In the genomic region with DNA sequence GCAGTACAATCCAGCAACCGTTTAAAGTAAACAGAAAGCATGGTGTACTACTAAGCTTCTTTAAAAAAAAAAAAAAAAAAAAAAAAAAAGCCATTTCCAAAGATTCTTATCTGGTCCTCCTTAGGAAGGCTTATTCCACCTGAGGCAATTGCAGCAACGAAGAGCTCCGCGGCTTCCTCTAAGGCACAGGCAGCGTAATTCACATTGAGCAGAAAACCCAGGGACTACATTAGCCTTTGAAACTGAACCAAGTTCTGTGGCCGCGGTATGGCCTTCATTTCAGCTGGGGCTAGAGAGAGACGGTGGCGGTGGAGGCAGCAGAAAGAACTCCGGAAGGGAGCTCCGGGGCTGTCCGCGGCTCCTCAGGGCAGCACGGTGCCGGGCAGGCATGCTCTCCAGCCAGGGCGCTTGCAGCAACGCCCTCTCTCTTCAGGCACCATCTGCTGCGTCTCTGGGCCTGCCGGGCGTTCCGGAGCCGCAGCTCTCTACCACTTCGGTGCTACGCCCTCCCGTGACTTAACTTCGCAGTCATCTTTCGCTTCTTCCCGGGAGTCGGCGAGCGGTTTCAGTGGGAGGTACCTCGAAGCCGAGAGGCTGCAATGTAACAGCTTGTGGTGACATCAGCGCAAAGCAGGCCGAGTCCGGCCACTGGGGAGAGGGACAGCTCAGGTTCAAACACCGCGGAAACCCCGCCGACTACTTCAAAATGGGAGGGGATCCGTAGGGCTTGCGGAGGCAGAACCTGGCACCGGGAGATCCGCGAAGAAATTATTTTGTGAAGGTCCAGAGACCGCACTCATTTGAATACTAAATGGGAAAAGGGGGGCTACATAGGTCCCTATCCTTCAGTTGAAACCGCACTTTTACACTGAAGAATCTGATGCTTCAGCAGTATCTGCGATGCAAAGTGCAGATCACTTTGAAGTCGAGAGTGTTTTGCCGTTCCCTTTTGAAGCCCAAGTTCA, we compare ENCODE assay signal across 1 cellular context.
TF ChIP-seq lines count a peak whose summit lies in the region.

No MANE protein-coding gene starts in this region.

TF ChIP-seq in HepG2, 621 proteins besides CTCF, POLR2A, EP300 and RAD21 (continued from another document and continues in another):
- peak; percentile 86; the same call in 1 of the 2 replicates for TF ChIP-seq ZBED4 (CRISPR knock-in tag; IDR thresholded peaks at IDR 0.05; ENCODE audit: borderline replicate concordance)
- TF ChIP-seq, protein P1, sequence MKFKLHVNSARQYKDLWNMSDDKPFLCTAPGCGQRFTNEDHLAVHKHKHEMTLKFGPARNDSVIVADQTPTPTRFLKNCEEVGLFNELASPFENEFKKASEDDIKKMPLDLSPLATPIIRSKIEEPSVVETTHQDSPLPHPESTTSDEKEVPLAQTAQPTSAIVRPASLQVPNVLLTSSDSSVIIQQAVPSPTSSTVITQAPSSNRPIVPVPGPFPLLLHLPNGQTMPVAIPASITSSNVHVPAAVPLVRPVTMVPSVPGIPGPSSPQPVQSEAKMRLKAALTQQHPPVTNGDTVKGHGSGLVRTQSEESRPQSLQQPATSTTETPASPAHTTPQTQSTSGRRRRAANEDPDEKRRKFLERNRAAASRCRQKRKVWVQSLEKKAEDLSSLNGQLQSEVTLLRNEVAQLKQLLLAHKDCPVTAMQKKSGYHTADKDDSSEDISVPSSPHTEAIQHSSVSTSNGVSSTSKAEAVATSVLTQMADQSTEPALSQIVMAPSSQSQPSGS (CRISPR knock-in tag; IDR thresholded peaks at IDR 0.05): peak; percentile 95
- TF ChIP-seq ELF3 (CRISPR knock-in tag; IDR thresholded peaks at IDR 0.05): peak; percentile 86; the same call in 1 of the 2 replicates
- TF ChIP-seq SIX1 (CRISPR knock-in tag; IDR thresholded peaks at IDR 0.05; ENCODE audit: borderline replicate concordance): peak; percentile 67; the same call in 1 of the 2 replicates
- TF ChIP-seq, protein P2, sequence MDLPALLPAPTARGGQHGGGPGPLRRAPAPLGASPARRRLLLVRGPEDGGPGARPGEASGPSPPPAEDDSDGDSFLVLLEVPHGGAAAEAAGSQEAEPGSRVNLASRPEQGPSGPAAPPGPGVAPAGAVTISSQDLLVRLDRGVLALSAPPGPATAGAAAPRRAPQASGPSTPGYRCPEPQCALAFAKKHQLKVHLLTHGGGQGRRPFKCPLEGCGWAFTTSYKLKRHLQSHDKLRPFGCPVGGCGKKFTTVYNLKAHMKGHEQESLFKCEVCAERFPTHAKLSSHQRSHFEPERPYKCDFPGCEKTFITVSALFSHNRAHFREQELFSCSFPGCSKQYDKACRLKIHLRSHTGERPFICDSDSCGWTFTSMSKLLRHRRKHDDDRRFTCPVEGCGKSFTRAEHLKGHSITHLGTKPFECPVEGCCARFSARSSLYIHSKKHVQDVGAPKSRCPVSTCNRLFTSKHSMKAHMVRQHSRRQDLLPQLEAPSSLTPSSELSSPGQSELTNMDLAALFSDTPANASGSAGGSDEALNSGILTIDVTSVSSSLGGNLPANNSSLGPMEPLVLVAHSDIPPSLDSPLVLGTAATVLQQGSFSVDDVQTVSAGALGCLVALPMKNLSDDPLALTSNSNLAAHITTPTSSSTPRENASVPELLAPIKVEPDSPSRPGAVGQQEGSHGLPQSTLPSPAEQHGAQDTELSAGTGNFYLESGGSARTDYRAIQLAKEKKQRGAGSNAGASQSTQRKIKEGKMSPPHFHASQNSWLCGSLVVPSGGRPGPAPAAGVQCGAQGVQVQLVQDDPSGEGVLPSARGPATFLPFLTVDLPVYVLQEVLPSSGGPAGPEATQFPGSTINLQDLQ (CRISPR knock-in tag; IDR thresholded peaks at IDR 0.05): peak; percentile 93; the same call in 1 of the 2 replicates
- peak; percentile 87 for TF ChIP-seq ZNF749 (CRISPR knock-in tag; IDR thresholded peaks at IDR 0.05; ENCODE audit: borderline replicate concordance)
- TF ChIP-seq FOXP4 (CRISPR knock-in tag; IDR thresholded peaks at IDR 0.05): peak; percentile 81
- no peak for TF ChIP-seq SYNCRIP (IDR thresholded peaks at IDR 0.05; ENCODE audit: insufficient read depth, low read depth, low read length)
- TF ChIP-seq ZNF891 (CRISPR knock-in tag; IDR thresholded peaks at IDR 0.05): no peak
- no peak for TF ChIP-seq ZC3H4 (CRISPR knock-in tag; IDR thresholded peaks at IDR 0.05; ENCODE audit: borderline replicate concordance)
- TF ChIP-seq SMYD3 (CRISPR knock-in tag; IDR thresholded peaks at IDR 0.05): peak; percentile 86; the same call in 1 of the 2 replicates
- peak; percentile 93 for TF ChIP-seq ZNF614 (CRISPR knock-in tag; IDR thresholded peaks at IDR 0.05; ENCODE audit: borderline replicate concordance)
- TF ChIP-seq, protein P3, sequence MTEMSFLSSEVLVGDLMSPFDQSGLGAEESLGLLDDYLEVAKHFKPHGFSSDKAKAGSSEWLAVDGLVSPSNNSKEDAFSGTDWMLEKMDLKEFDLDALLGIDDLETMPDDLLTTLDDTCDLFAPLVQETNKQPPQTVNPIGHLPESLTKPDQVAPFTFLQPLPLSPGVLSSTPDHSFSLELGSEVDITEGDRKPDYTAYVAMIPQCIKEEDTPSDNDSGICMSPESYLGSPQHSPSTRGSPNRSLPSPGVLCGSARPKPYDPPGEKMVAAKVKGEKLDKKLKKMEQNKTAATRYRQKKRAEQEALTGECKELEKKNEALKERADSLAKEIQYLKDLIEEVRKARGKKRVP (CRISPR knock-in tag; IDR thresholded peaks at IDR 0.05): peak in 1 of 2 experiments; percentile 90; a peak in 2 of 4 replicates
- TF ChIP-seq, protein P4, sequence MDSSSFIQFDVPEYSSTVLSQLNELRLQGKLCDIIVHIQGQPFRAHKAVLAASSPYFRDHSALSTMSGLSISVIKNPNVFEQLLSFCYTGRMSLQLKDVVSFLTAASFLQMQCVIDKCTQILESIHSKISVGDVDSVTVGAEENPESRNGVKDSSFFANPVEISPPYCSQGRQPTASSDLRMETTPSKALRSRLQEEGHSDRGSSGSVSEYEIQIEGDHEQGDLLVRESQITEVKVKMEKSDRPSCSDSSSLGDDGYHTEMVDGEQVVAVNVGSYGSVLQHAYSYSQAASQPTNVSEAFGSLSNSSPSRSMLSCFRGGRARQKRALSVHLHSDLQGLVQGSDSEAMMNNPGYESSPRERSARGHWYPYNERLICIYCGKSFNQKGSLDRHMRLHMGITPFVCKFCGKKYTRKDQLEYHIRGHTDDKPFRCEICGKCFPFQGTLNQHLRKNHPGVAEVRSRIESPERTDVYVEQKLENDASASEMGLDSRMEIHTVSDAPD (CRISPR knock-in tag; IDR thresholded peaks at IDR 0.05): peak; percentile 91
- TF ChIP-seq, protein P5, sequence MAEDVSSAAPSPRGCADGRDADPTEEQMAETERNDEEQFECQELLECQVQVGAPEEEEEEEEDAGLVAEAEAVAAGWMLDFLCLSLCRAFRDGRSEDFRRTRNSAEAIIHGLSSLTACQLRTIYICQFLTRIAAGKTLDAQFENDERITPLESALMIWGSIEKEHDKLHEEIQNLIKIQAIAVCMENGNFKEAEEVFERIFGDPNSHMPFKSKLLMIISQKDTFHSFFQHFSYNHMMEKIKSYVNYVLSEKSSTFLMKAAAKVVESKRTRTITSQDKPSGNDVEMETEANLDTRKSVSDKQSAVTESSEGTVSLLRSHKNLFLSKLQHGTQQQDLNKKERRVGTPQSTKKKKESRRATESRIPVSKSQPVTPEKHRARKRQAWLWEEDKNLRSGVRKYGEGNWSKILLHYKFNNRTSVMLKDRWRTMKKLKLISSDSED (CRISPR knock-in tag; IDR thresholded peaks at IDR 0.05): no peak
- no peak for TF ChIP-seq PAF1 (CRISPR knock-in tag; IDR thresholded peaks at IDR 0.05)
- TF ChIP-seq KDM5B (CRISPR knock-in tag; IDR thresholded peaks at IDR 0.05; ENCODE audit: borderline replicate concordance): peak; percentile 97
- TF ChIP-seq, protein P6, sequence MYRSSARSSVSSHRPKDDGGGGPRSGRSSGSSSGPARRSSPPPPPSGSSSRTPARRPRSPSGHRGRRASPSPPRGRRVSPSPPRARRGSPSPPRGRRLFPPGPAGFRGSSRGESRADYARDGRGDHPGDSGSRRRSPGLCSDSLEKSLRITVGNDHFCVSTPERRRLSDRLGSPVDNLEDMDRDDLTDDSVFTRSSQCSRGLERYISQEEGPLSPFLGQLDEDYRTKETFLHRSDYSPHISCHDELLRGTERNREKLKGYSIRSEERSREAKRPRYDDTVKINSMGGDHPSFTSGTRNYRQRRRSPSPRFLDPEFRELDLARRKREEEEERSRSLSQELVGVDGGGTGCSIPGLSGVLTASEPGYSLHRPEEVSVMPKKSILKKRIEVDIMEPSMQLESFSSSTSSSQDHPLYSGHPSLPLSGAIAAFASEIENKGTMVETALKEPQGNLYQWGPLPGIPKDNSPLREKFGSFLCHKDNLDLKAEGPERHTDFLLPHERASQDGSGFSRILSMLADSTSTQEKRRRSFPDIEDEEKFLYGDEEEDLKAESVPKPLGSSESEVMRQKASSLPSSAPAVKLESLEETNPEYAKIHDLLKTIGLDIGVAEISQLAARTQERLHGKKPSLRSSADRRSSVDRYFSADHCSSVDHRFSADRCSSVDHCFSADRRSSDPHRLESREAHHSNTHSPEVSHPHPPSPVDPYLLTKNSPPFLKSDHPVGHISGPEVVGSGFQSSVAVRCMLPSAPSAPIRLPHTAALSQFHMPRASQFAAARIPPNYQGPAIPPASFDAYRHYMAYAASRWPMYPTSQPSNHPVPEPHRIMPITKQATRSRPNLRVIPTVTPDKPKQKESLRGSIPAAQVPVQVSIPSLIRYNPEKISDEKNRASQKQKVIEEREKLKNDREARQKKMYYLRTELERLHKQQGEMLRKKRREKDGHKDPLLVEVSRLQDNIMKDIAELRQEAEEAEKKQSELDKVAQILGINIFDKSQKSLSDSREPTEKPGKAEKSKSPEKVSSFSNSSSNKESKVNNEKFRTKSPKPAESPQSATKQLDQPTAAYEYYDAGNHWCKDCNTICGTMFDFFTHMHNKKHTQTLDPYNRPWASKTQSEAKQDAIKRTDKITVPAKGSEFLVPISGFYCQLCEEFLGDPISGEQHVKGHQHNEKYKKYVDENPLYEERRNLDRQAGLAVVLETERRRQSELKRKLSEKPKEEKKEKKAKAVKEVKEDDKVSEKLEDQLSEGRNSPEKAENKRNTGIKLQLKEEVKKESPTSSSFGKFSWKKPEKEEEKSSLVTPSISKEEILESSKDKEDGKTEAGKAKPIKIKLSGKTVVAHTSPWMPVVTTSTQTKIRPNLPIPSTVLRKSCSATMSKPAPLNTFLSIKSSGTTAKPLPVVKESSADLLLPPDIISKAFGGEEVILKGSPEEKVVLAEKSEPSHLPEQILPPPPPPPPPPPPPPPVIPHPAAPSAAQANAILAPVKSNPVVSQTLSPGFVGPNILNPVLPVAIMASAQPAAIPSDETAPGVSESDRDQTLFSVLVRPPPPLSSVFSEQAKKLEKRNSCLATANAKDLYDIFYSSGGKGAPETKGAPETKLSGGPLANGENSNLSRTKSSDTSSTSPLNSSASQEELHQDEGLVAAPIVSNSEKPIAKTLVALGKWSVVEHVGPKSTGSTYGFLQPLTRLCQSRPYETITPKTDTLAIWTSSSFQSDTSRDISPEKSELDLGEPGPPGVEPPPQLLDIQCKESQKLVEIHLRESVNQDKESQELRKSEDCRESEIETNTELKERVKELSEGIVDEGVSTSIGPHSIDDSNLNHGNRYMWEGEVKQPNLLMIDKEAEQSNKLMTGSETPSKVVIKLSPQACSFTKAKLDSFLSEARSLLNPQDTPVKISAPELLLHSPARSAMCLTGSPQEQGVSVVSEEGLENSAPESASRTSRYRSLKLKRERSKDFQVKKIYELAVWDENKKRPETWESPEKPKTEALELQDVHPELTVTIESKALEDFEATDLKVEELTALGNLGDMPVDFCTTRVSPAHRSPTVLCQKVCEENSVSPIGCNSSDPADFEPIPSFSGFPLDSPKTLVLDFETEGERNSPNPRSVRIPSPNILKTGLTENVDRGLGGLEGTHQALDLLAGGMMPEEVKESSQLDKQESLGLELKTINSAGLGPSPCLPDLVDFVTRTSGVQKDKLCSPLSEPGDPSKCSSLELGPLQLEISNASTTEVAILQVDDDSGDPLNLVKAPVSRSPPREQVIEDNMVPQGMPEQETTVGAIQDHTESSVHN (CRISPR knock-in tag; IDR thresholded peaks at IDR 0.05): no peak; the same call in 1 of the 2 replicates
- TF ChIP-seq PTBP1 (IDR thresholded peaks at IDR 0.05; ENCODE audit: low read depth, low read length, poor library complexity, severe bottlenecking): peak; percentile 98
- peak; percentile 76 for TF ChIP-seq TCF7 (IDR thresholded peaks at IDR 0.05; ENCODE audit: low read depth)
- TF ChIP-seq ZNF678 (CRISPR knock-in tag; IDR thresholded peaks at IDR 0.05): peak; percentile 75; the same call in 1 of the 2 replicates
- peak; percentile 72; the same call in 1 of the 2 replicates for TF ChIP-seq ZFP82 (CRISPR knock-in tag; IDR thresholded peaks at IDR 0.05; ENCODE audit: borderline replicate concordance)
- no peak for TF ChIP-seq JUNB (CRISPR knock-in tag; IDR thresholded peaks at IDR 0.05; ENCODE audit: borderline replicate concordance)
- TF ChIP-seq SIX4 (CRISPR knock-in tag; IDR thresholded peaks at IDR 0.05): peak; percentile 43; the same call in 1 of the 2 replicates
